8 cellular contexts compared by ENCODE assay signal in genomic region chr2:25673170-25674002, GRCh38. TPM values are rescaled to one million over a fixed set of nuclear protein-coding genes. Genes with fewer than 3 reads are reported as not detected.
DNase-seq lines count a peak whose midpoint lies in the region; ATAC-seq and TF ChIP-seq lines count a peak whose summit lies in the region.

DTNB (minus strand) TSS chr2:25673577; CDS start chr2:25652660, 20,917 bp downstream.

- no peak for TF ChIP-seq CTCF in AG09309 (IDR thresholded peaks at IDR 0.05; ENCODE audit: control insufficient read depth, insufficient read depth, low read depth, low read length, missing control alignments)

- DNase-seq in AG09309 (ENCODE audit: low read depth), result no peak
- peak; percentile 63 for DNase-seq in NCI-H526 treated with DMSO at 0.1 percent for 48 hours (lab: John Stamatoyannopoulos, UW)
- DNase-seq in activated CD4-positive, alpha-beta T cell treated with anti-CD3 and anti-CD28 coated beads, Interleukin-2, amount 50 U/mL, for 48 hours, result peak; percentile 76 to 77
- peak; percentile 88 for DNase-seq in ecto neural progenitor cell (ENCODE audit: low spot score)
- DNase-seq in lung microvascular endothelial cell (ENCODE audit: low read depth in 2 of 2), result peak; percentile 62 to 78
- DNase-seq in stimulated activated CD4-positive, alpha-beta T cell treated with anti-CD3 and anti-CD28 coated beads, TNF-alpha, amount 100 ng/mL, for 4 hours (ENCODE audit: low read depth in 3 of 3), result peak; percentile 59 to 72 (median 65)

- peak within 1 kb of the TSS; percentile 59 for H3K4me3 ChIP-seq in AG09309 (ENCODE audit: control insufficient read depth, low read depth, low read length)

- ATAC-seq in GM18868 (IDR thresholded peaks at IDR 0.05; ENCODE audit: unreplicated experiment) (peak; percentile 62), HG03103 (IDR thresholded peaks at IDR 0.05; ENCODE audit: low read depth, unreplicated experiment) (peak; percentile 74)

RNA-seq across cellular contexts. Expression of gene DTNB, which starts in this region (rescaled TPM):
- 3.7 and 4.2 TPM in 2 replicates for total RNA-seq in lung microvascular endothelial cell
